ENCODE assay signal across 28 cellular contexts in genomic region chr3:42900731-42901420, GRCh38. TPM values are rescaled to one million over a fixed set of nuclear protein-coding genes. Genes with fewer than 3 reads are reported as not detected.
DNase-seq lines count a peak whose midpoint lies in the region; ATAC-seq and TF ChIP-seq lines count a peak whose summit lies in the region.
"Had no signal": no experiment of that assay in that cellular context is flagged by ENCODE, and none has a peak within 500 bp of the region (broad histone marks: within the 10 kb centered on the region; RNA-seq: fewer than 3 reads in every experiment).

No MANE protein-coding gene starts in this region.

- no peak for TF ChIP-seq CTCF in activated CD8-positive, alpha-beta T cell treated with anti-CD3 and anti-CD28 coated beads for 36 hours (IDR thresholded peaks at IDR 0.05)
- TF ChIP-seq CTCF in esophagus squamous epithelium (IDR thresholded peaks at IDR 0.05) (no peak), type B pancreatic cell (conservative IDR thresholded peaks at IDR 0.05) (no peak), WERI-Rb-1 (IDR thresholded peaks at IDR 0.05; ENCODE audit: low read depth, low read length) (no peak)

- no peak overlapping the region for H3K27ac Mint-ChIP-seq in activated CD8-positive, alpha-beta T cell treated with anti-CD3 and anti-CD28 coated beads for 36 hours
- H3K27ac Mint-ChIP-seq in activated CD8-positive, alpha-beta T cell treated with anti-CD3 and anti-CD28 coated beads, Interleukin-2, amount 10 ng/mL, durations not matched to agents 7 days and 5 days: no peak overlapping the region
- H3K27ac Mint-ChIP-seq in type B pancreatic cell: peak overlapping the region; percentile 58
- H3K27ac Mint-ChIP-seq: activated B cell treated with CpG ODN at 0.5 μM for 24 hours; activated naive CD4-positive, alpha-beta T cell treated with anti-CD3 and anti-CD28 coated beads, Interleukin-2, amount 10 ng/mL, durations not matched to agents 7 days and 5 days; memory B cell had no signal

- H3K9me3 ChIP-seq in esophagus squamous epithelium (no peaks in the 10 kb centered on the region), WERI-Rb-1 (ENCODE audit: severe bottlenecking) (no peaks in the 10 kb centered on the region)
- H3K9me3 ChIP-seq: A549, adrenal gland had no signal

- POLR2A ChIA-PET in activated CD8-positive, alpha-beta T cell treated with anti-CD3 and anti-CD28 coated beads for 36 hours (lab: Charles Lee): no interaction called here
- POLR2A ChIA-PET in activated CD8-positive, alpha-beta T cell treated with anti-CD3 and anti-CD28 coated beads, Interleukin-2, amount 10 ng/mL, durations not matched to agents 7 days and 5 days (lab: Charles Lee): no interaction called here

- no peaks in the 10 kb centered on the region for H3K36me3 Mint-ChIP-seq in activated CD8-positive, alpha-beta T cell treated with anti-CD3 and anti-CD28 coated beads for 36 hours (ENCODE audit: low read depth)
- H3K36me3 Mint-ChIP-seq in activated CD8-positive, alpha-beta T cell treated with anti-CD3 and anti-CD28 coated beads, Interleukin-2, amount 10 ng/mL, durations not matched to agents 7 days and 5 days (ENCODE audit: low read depth): peaks cover 11% of the 10 kb centered on the region
- no peaks in the 10 kb centered on the region for H3K36me3 Mint-ChIP-seq in type B pancreatic cell

- peak; percentile 11 for DNase-seq in activated CD8-positive, alpha-beta T cell treated with anti-CD3 and anti-CD28 coated beads for 36 hours
- DNase-seq in activated CD8-positive, alpha-beta T cell treated with anti-CD3 and anti-CD28 coated beads, Interleukin-2, amount 10 ng/mL, durations not matched to agents 7 days and 5 days: no peak
- DNase-seq in RPMI7951 (ENCODE audit: low read depth): peak; percentile 50
- no peak for DNase-seq in esophagus squamous epithelium (lab: John Stamatoyannopoulos, UW)
- DNase-seq in type B pancreatic cell (ENCODE audit: extremely low spot score, unreplicated experiment): no peak
- DNase-seq in WERI-Rb-1: no peak
- no peak for DNase-seq in NOMO-1 treated with DMSO at 0.1 percent for 48 hours (lab: John Stamatoyannopoulos, UW; ENCODE audit: unreplicated experiment)
- no peak for DNase-seq in NCI-H2107 treated with DMSO at 0.1 percent for 48 hours (lab: John Stamatoyannopoulos, UW; ENCODE audit: unreplicated experiment)
- DNase-seq: activated B cell treated with CpG ODN at 0.5 μM for 24 hours; activated CD4-positive, alpha-beta T cell treated with anti-CD3 and anti-CD28 coated beads, Interleukin-2, amount 50 U/mL, for 1 hour; activated naive CD4-positive, alpha-beta T cell treated with anti-CD3 and anti-CD28 coated beads, Interleukin-2, amount 10 ng/mL, durations not matched to agents 7 days and 5 days; adrenal gland; cerebellar nuclear complex; GOT3; left colon; NCI-H2029; RPMI8226; stimulated activated naive CD4-positive, alpha-beta T cell had no signal

- ATAC-seq in activated CD8-positive, alpha-beta T cell treated with anti-CD3 and anti-CD28 coated beads for 36 hours: no peak
- no peak for ATAC-seq in activated CD8-positive, alpha-beta T cell treated with anti-CD3 and anti-CD28 coated beads, Interleukin-2, amount 10 ng/mL, durations not matched to agents 7 days and 5 days
- ATAC-seq: A549, left colon had no signal

- peaks cover 8% of the 10 kb centered on the region for H3K9me3 Mint-ChIP-seq in activated CD8-positive, alpha-beta T cell treated with anti-CD3 and anti-CD28 coated beads for 36 hours
- peaks cover 23% of the 10 kb centered on the region for H3K9me3 Mint-ChIP-seq in activated CD8-positive, alpha-beta T cell treated with anti-CD3 and anti-CD28 coated beads, Interleukin-2, amount 10 ng/mL, durations not matched to agents 7 days and 5 days (ENCODE audit: insufficient read depth)
- peaks cover 5% of the 10 kb centered on the region for H3K9me3 Mint-ChIP-seq in type B pancreatic cell

- intact Hi-C loops in activated CD8-positive, alpha-beta T cell treated with anti-CD3 and anti-CD28 coated beads for 36 hours (cut with micrococcal nuclease): no loop called here
- intact Hi-C loops in esophagus squamous epithelium (cut with DNase I): no loop called here

- no peak overlapping the region for H3K4me3 Mint-ChIP-seq in activated CD8-positive, alpha-beta T cell treated with anti-CD3 and anti-CD28 coated beads for 36 hours
- H3K4me3 Mint-ChIP-seq in activated CD8-positive, alpha-beta T cell treated with anti-CD3 and anti-CD28 coated beads, Interleukin-2, amount 10 ng/mL, durations not matched to agents 7 days and 5 days: no peak overlapping the region
- H3K4me3 Mint-ChIP-seq in type B pancreatic cell: peak overlapping the region; percentile 27
- H3K4me3 Mint-ChIP-seq: activated B cell treated with CpG ODN at 0.5 μM for 24 hours; activated naive CD4-positive, alpha-beta T cell treated with anti-CD3 and anti-CD28 coated beads, Interleukin-2, amount 10 ng/mL, durations not matched to agents 7 days and 5 days; memory B cell; nephron had no signal

- WGBS in esophagus squamous epithelium, 2 donors: 57 to 67% methylated on average over 6 of the region's 6 CpGs

- H3K36me3 ChIP-seq in esophagus squamous epithelium (no peaks in the 10 kb centered on the region), WERI-Rb-1 (no peaks in the 10 kb centered on the region)
- H3K36me3 ChIP-seq: adrenal gland had no signal

- no peak overlapping the region for H3K4me3 ChIP-seq in esophagus squamous epithelium
- no peak overlapping the region for H3K4me3 ChIP-seq in WERI-Rb-1 (ENCODE audit: low read depth, low read length)
- H3K4me3 ChIP-seq: A549, adrenal gland had no signal

- peaks cover 16% of the 10 kb centered on the region for H3K27me3 Mint-ChIP-seq in activated CD8-positive, alpha-beta T cell treated with anti-CD3 and anti-CD28 coated beads for 36 hours
- H3K27me3 Mint-ChIP-seq in activated CD8-positive, alpha-beta T cell treated with anti-CD3 and anti-CD28 coated beads, Interleukin-2, amount 10 ng/mL, durations not matched to agents 7 days and 5 days (ENCODE audit: low read depth): peaks cover 21% of the 10 kb centered on the region
- peaks cover 25% of the 10 kb centered on the region for H3K27me3 Mint-ChIP-seq in type B pancreatic cell

- peaks cover 0 to 34% (median 3%) of the 10 kb centered on the region in 3 donors for H3K4me1 ChIP-seq in esophagus squamous epithelium
- H3K4me1 ChIP-seq: A549, adrenal gland had no signal

- TF ChIP-seq POLR2A in esophagus squamous epithelium (IDR thresholded peaks at IDR 0.05): no peak

- H3K27me3 ChIP-seq in esophagus squamous epithelium: peaks cover 0 to 5% (median 0%) of the 10 kb centered on the region in 4 donors
- H3K27me3 ChIP-seq in WERI-Rb-1 (ENCODE audit: insufficient read depth, low read depth, severe bottlenecking): no peaks in the 10 kb centered on the region
- H3K27me3 ChIP-seq: adrenal gland had no signal

- H3K4me1 Mint-ChIP-seq in activated CD8-positive, alpha-beta T cell treated with anti-CD3 and anti-CD28 coated beads for 36 hours (ENCODE audit: low read depth): peaks cover 9% of the 10 kb centered on the region
- H3K4me1 Mint-ChIP-seq in activated CD8-positive, alpha-beta T cell treated with anti-CD3 and anti-CD28 coated beads, Interleukin-2, amount 10 ng/mL, durations not matched to agents 7 days and 5 days (ENCODE audit: low read depth): peaks cover 9% of the 10 kb centered on the region
- peaks cover 8% of the 10 kb centered on the region for H3K4me1 Mint-ChIP-seq in type B pancreatic cell (ENCODE audit: unreplicated experiment)
- H3K4me1 Mint-ChIP-seq: memory B cell had no signal

- CTCF ChIA-PET in activated CD8-positive, alpha-beta T cell treated with anti-CD3 and anti-CD28 coated beads for 36 hours (lab: Charles Lee): no interaction called here
- CTCF ChIA-PET in activated CD8-positive, alpha-beta T cell treated with anti-CD3 and anti-CD28 coated beads, Interleukin-2, amount 10 ng/mL, durations not matched to agents 7 days and 5 days (lab: Charles Lee): no interaction called here

- peak overlapping the region in 3 of 4 donors; percentile 55 to 80 (median 76) for H3K27ac ChIP-seq in esophagus squamous epithelium
- H3K27ac ChIP-seq in WERI-Rb-1: no peak overlapping the region
- H3K27ac ChIP-seq: A549, adrenal gland had no signal

RNA-seq across cellular contexts. Expression of gene ZNF662, which starts 5.1 kb away (rescaled TPM):
- 1 to 10 TPM; 2.1 to 3.2 TPM for total RNA-seq in activated CD8-positive, alpha-beta T cell treated with anti-CD3 and anti-CD28 coated beads for 36 hours
- 1 to 10 TPM; 1.2 to 1.7 TPM for total RNA-seq in activated CD8-positive, alpha-beta T cell treated with anti-CD3 and anti-CD28 coated beads, Interleukin-2, amount 10 ng/mL, durations not matched to agents 7 days and 5 days
- total RNA-seq in RPMI7951 (2014; rRNA removed; shearing (Covaris generic)): 0.29 and 0.72 TPM in 2 replicates
- total RNA-seq in esophagus squamous epithelium: 1 to 10 TPM; 1.9 to 7.6 (median 2.8) TPM
- 0.48 TPM in 1 of 2 replicates, not detected in the other for total RNA-seq in type B pancreatic cell (ENCODE audit: low replicate concordance)

RNA-seq across cellular contexts. Expression of gene CYP8B1, which starts 25.2 kb away (rescaled TPM):
- total RNA-seq in activated CD8-positive, alpha-beta T cell treated with anti-CD3 and anti-CD28 coated beads for 36 hours: not detected
- total RNA-seq in activated CD8-positive, alpha-beta T cell treated with anti-CD3 and anti-CD28 coated beads, Interleukin-2, amount 10 ng/mL, durations not matched to agents 7 days and 5 days: not detected
- total RNA-seq in RPMI7951 (2014; rRNA removed; shearing (Covaris generic)): not detected in 2 replicates
- not detected for total RNA-seq in esophagus squamous epithelium
- total RNA-seq in type B pancreatic cell (ENCODE audit: low replicate concordance): not detected in 2 replicates
- total RNA-seq: activated B cell treated with CpG ODN at 0.5 μM for 24 hours; Daoy; dermis microvascular lymphatic vessel endothelial cell; glomerular endothelial cell; left colon; osteoblast; pulmonary artery endothelial cell; T-helper 1 cell treated with Interleukin-12 subunit alpha and Interleukin-12 subunit beta and Interleukin-4 antibody, amounts not matched to agents 30 ng/mL and 1 ng/mL, for 36 hours; temporal lobe had no signal

Comparison
In these comparisons a context has a peak if more than half of its experiments do, and no peak if none do; other contexts are left out.
1. DNase-seq: peak in activated CD8-positive, alpha-beta T cell treated with anti-CD3 and anti-CD28 coated beads for 36 hours (single experiment) and RPMI7951 (single experiment); none in activated CD8-positive, alpha-beta T cell treated with anti-CD3 and anti-CD28 coated beads, Interleukin-2, amount 10 ng/mL, durations not matched to agents 7 days and 5 days (single experiment), esophagus squamous epithelium (single experiment), type B pancreatic cell (single experiment), WERI-Rb-1 (single experiment), NOMO-1 treated with DMSO at 0.1 percent for 48 hours (single experiment) and NCI-H2107 treated with DMSO at 0.1 percent for 48 hours (single experiment).